ENCODE assay signal across 8 cellular contexts in genomic region chr6:29722773-29723665, GRCh38. TPM values are rescaled to one million over a fixed set of nuclear protein-coding genes. Genes with fewer than 3 reads are reported as not detected.
DNase-seq lines count a peak whose midpoint lies in the region; ATAC-seq and TF ChIP-seq lines count a peak whose summit lies in the region.

Gene HLA-F, plus strand, starts transcription at chr6:29723434. Its CDS starts 30 bp downstream, at chr6:29723464.

- H3K4me2 ChIP-seq in parathyroid adenoma (ENCODE audit: low read length), result peak within 1 kb of the TSS; percentile 96

- no peaks in the 10 kb centered on the region for H3K27me3 ChIP-seq in CD8-positive, alpha-beta T cell (ENCODE audit: insufficient read depth, low read length)
- H3K27me3 ChIP-seq in parathyroid adenoma (ENCODE audit: control insufficient read depth, insufficient read depth, low read length) (no peaks in the 10 kb centered on the region), thyroid gland (no peaks in the 10 kb centered on the region)

- peak within 1 kb of the TSS; percentile 98 for H3K4me3 ChIP-seq in CD8-positive, alpha-beta T cell (ENCODE audit: low read depth, low read length)
- H3K4me3 ChIP-seq in parathyroid adenoma (ENCODE audit: low read depth, low read length) (peak within 1 kb of the TSS; percentile 99), thyroid gland (replicated peaks in 1 of 3) (peak within 1 kb of the TSS; percentile 37 to 93 (median 80))

- POLR2A ChIA-PET in CD8-positive, alpha-beta T cell (lab: Charles Lee), result interaction anchor here (0.8 to 1.0 kb wide), 2 partner anchors 9 to 15 kb away, joined by 3 read pairs; no protein-coding TSS in a partner anchor

- H3K36me3 ChIP-seq in CD8-positive, alpha-beta T cell (ENCODE audit: insufficient read depth, low read length), result peaks cover 42% of the 10 kb centered on the region
- H3K36me3 ChIP-seq in parathyroid adenoma (ENCODE audit: control insufficient read depth, insufficient read depth, low read length) (no peaks in the 10 kb centered on the region), thyroid gland (no peaks in the 10 kb centered on the region)

- no peaks in the 10 kb centered on the region for H3K9me3 ChIP-seq in CD8-positive, alpha-beta T cell (ENCODE audit: low read length)
- no peaks in the 10 kb centered on the region for H3K9me3 ChIP-seq in parathyroid adenoma (ENCODE audit: control insufficient read depth, low read length)
- H3K9me3 ChIP-seq in thyroid gland, result no peaks in the 10 kb centered on the region

- H3K36me3 Mint-ChIP-seq in CD8-positive, alpha-beta T cell, result peaks cover 48% of the 10 kb centered on the region
- H3K36me3 Mint-ChIP-seq in activated naive CD8-positive, alpha-beta T cell treated with anti-CD3 and anti-CD28 coated beads, Interleukin-2, amount 50 U/mL, for 24 hours (ENCODE audit: low read depth), result peaks cover 39% of the 10 kb centered on the region

- peak within 1 kb of the TSS; percentile 100 for H2AFZ ChIP-seq in parathyroid adenoma

- peak within 1 kb of the TSS; percentile 93 for H3K4me3 Mint-ChIP-seq in CD8-positive, alpha-beta T cell
- H3K4me3 Mint-ChIP-seq in activated naive CD8-positive, alpha-beta T cell treated with anti-CD3 and anti-CD28 coated beads, Interleukin-2, amount 50 U/mL, for 24 hours, result peak within 1 kb of the TSS; percentile 92

- no peak for TF ChIP-seq CTCF in CD8-positive, alpha-beta T cell (IDR thresholded peaks at IDR 0.05)
- TF ChIP-seq CTCF in parathyroid adenoma (IDR thresholded peaks at IDR 0.05) (no peak), thyroid gland (IDR thresholded peaks at IDR 0.05) (no peak)

- peak; percentile 30 to 60 for TF ChIP-seq POLR2A in thyroid gland (IDR thresholded peaks at IDR 0.05)

- no peaks in the 10 kb centered on the region for H3K27me3 Mint-ChIP-seq in CD8-positive, alpha-beta T cell (ENCODE audit: low read depth)
- H3K27me3 Mint-ChIP-seq in activated naive CD8-positive, alpha-beta T cell treated with anti-CD3 and anti-CD28 coated beads, Interleukin-2, amount 50 U/mL, for 24 hours, result no peaks in the 10 kb centered on the region

- no peaks in the 10 kb centered on the region for H3K79me2 ChIP-seq in parathyroid adenoma

- CTCF ChIA-PET in CD8-positive, alpha-beta T cell (lab: Charles Lee), result interaction anchor here (0.6 to 3.1 kb wide), 7 partner anchors 15 to 343 kb away, joined by 3 to 18 read pairs (median 9); no protein-coding TSS in a partner anchor

- H3K4me1 Mint-ChIP-seq in CD8-positive, alpha-beta T cell (ENCODE audit: low read depth), result peaks cover 53% of the 10 kb centered on the region
- peaks cover 50% of the 10 kb centered on the region for H3K4me1 Mint-ChIP-seq in activated naive CD8-positive, alpha-beta T cell treated with anti-CD3 and anti-CD28 coated beads, Interleukin-2, amount 50 U/mL, for 24 hours

- ATAC-seq in CD8-positive, alpha-beta T cell, result peak; percentile 77
- ATAC-seq in GM19455 (IDR thresholded peaks at IDR 0.05; ENCODE audit: unreplicated experiment), result peak; percentile 80
- ATAC-seq in HG03575 (IDR thresholded peaks at IDR 0.05; ENCODE audit: extremely low read depth, insufficient number of reproducible peaks, low FRiP score, unreplicated experiment), result peak; percentile 73
- ATAC-seq in activated naive CD8-positive, alpha-beta T cell treated with anti-CD3 and anti-CD28 coated beads, Interleukin-2, amount 50 U/mL, for 24 hours, result peak; percentile 91

- peak within 1 kb of the TSS; percentile 88 for H3K27ac ChIP-seq in CD8-positive, alpha-beta T cell (ENCODE audit: low read depth, low read length)
- H3K27ac ChIP-seq in parathyroid adenoma (peak within 1 kb of the TSS; percentile 80), thyroid gland (peak within 1 kb of the TSS; percentile 62 to 92 (median 92))

- intact Hi-C loops in CD8-positive, alpha-beta T cell (cut with DNase I, micrococcal nuclease), result loop anchor here in 1 of 2 experiments (5.0 to 10.0 kb wide), 3 partner anchors 204 to 342 kb away; partner anchors contain the start of genes HLA-A, POLR1H and PPP1R11
- intact Hi-C loops in cardiac septum (cut with DNase I), result no loop called here
- intact Hi-C loops in thyroid gland (cut with DNase I), result no loop called here

- H3K27ac Mint-ChIP-seq in CD8-positive, alpha-beta T cell, result peak within 1 kb of the TSS; percentile 97
- peak within 1 kb of the TSS; percentile 93 for H3K27ac Mint-ChIP-seq in activated naive CD8-positive, alpha-beta T cell treated with anti-CD3 and anti-CD28 coated beads, Interleukin-2, amount 50 U/mL, for 24 hours

- peaks cover 46% of the 10 kb centered on the region for H3K4me1 ChIP-seq in CD8-positive, alpha-beta T cell (ENCODE audit: insufficient read depth, low read length)
- H3K4me1 ChIP-seq in parathyroid adenoma (peaks cover 2% of the 10 kb centered on the region), thyroid gland (peaks cover 0 to 4% of the 10 kb centered on the region in 2 donors)

- H3K9ac ChIP-seq in parathyroid adenoma, result peak within 1 kb of the TSS; percentile 17

- peak; percentile 69 to 87 (median 82) for DNase-seq in CD8-positive, alpha-beta T cell
- DNase-seq in SKM-1 (lab: John Stamatoyannopoulos, UW; ENCODE audit: unreplicated experiment), result peak; percentile 83
- DNase-seq in activated naive CD8-positive, alpha-beta T cell treated with anti-CD3 and anti-CD28 coated beads, Interleukin-2, amount 50 U/mL, for 24 hours, result peak; percentile 79
- peak; percentile 91 for DNase-seq in cardiac septum (ENCODE audit: low spot score)
- peak; percentile 85 to 88 for DNase-seq in thyroid gland

- WGBS in thyroid gland, 2 donors, result 9 to 10% methylated on average over 20 to 24 of the region's 33 CpGs

- no peaks in the 10 kb centered on the region for H3K9me3 Mint-ChIP-seq in CD8-positive, alpha-beta T cell
- no peaks in the 10 kb centered on the region for H3K9me3 Mint-ChIP-seq in activated naive CD8-positive, alpha-beta T cell treated with anti-CD3 and anti-CD28 coated beads, Interleukin-2, amount 50 U/mL, for 24 hours

RNA-seq across cellular contexts. Expression of gene HLA-F, which starts in this region (rescaled TPM):
- 100 to 1,000 TPM; 378 to 382 TPM for total RNA-seq in CD8-positive, alpha-beta T cell
- total RNA-seq in cardiac septum, result 40.4 TPM
- total RNA-seq in thyroid gland, result 10 to 100 TPM; 33.9 to 81.3 (median 44.6) TPM

Comparison
In these comparisons a context has a peak if more than half of its experiments do, and no peak if none do; other contexts are left out.
1. Peak in every context shown above with its lines: DNase-seq, ATAC-seq, H3K4me3 ChIP-seq and H3K27ac ChIP-seq.